In genomic region chr3:44337253-44337652, GRCh38 we compare ENCODE assay signal across 8 cellular contexts. TPM values are rescaled to one million over a fixed set of nuclear protein-coding genes. Genes with fewer than 3 reads are reported as not detected.
DNase-seq lines count a peak whose midpoint lies in the region; ATAC-seq and TF ChIP-seq lines count a peak whose summit lies in the region.

No MANE protein-coding gene starts in this region.

- H3K4me1 ChIP-seq in duodenal mucosa (ENCODE audit: control insufficient read depth in 1 of 2, insufficient read depth in 2 of 2, low read length in 2 of 2) = peaks cover 8 to 18% of the 10 kb centered on the region in 2 donors

- peak overlapping the region; percentile 90 to 98 for H3K9ac ChIP-seq in duodenal mucosa (ENCODE audit: low read depth in 1 of 2, low read length in 2 of 2)

- no peaks in the 10 kb centered on the region for H3K36me3 Mint-ChIP-seq in natural killer cell treated with Interleukin-12 subunit alpha and Interleukin-12 subunit beta and Interleukin-15 and Interleukin-18, amount 100 ng/mL, for 72 hours

- H3K4me1 Mint-ChIP-seq in natural killer cell treated with Interleukin-12 subunit alpha and Interleukin-12 subunit beta and Interleukin-15 and Interleukin-18, amount 100 ng/mL, for 72 hours (ENCODE audit: low read depth in 2 of 2) = peaks cover 18 to 30% of the 10 kb centered on the region in 2 donors

- H3K36me3 ChIP-seq in duodenal mucosa (ENCODE audit: control insufficient read depth in 1 of 2, insufficient read depth in 2 of 2, low read length in 2 of 2) = no peaks in the 10 kb centered on the region

- H3K9me3 ChIP-seq in duodenal mucosa (ENCODE audit: control insufficient read depth in 1 of 2, low read length in 2 of 2) = no peaks in the 10 kb centered on the region

- TF ChIP-seq CTCF in C4-2B (conservative IDR thresholded peaks at IDR 0.05) (no peak; the same call in 1 of the 2 replicates), LNCaP clone FGC (IDR thresholded peaks at IDR 0.05; ENCODE audit: control insufficient read depth, extremely low read depth, insufficient read depth) (no peak)

- H3K4me3 Mint-ChIP-seq in natural killer cell treated with Interleukin-12 subunit alpha and Interleukin-12 subunit beta and Interleukin-15 and Interleukin-18, amount 100 ng/mL, for 72 hours = peak overlapping the region; percentile 94

- peak overlapping the region; percentile 79 for H3K4me3 ChIP-seq in LNCaP clone FGC (ENCODE audit: low read depth, low read length)
- H3K4me3 ChIP-seq in duodenal mucosa (ENCODE audit: low read depth in 1 of 2, low read length in 2 of 2) = peak overlapping the region; percentile 94 to 99

- DNase-seq in LNCaP clone FGC (ENCODE audit: low read depth) = no peak
- no peak for DNase-seq in natural killer cell treated with Interleukin-12 subunit alpha and Interleukin-12 subunit beta and Interleukin-15 and Interleukin-18, amount 100 ng/mL, for 72 hours (ENCODE audit: low spot score)
- no peak for DNase-seq in HCEC 1CT
- DNase-seq in NCI-H748 (lab: John Stamatoyannopoulos, UW; ENCODE audit: unreplicated experiment) = no peak
- no peak for DNase-seq in D341Med (ENCODE audit: low spot score)

- no peak for ATAC-seq in natural killer cell treated with Interleukin-12 subunit alpha and Interleukin-12 subunit beta and Interleukin-15 and Interleukin-18, amount 100 ng/mL, for 72 hours
- no peak for ATAC-seq in HG02973 (IDR thresholded peaks at IDR 0.05; ENCODE audit: unreplicated experiment)

- no peaks in the 10 kb centered on the region for H3K27me3 ChIP-seq in duodenal mucosa (ENCODE audit: control insufficient read depth in 1 of 2, insufficient read depth in 2 of 2, low read length in 2 of 2)

- H3K27me3 Mint-ChIP-seq in natural killer cell treated with Interleukin-12 subunit alpha and Interleukin-12 subunit beta and Interleukin-15 and Interleukin-18, amount 100 ng/mL, for 72 hours = peaks cover 8% of the 10 kb centered on the region in 2 donors

- peak overlapping the region; percentile 93 to 96 for H3K27ac Mint-ChIP-seq in natural killer cell treated with Interleukin-12 subunit alpha and Interleukin-12 subunit beta and Interleukin-15 and Interleukin-18, amount 100 ng/mL, for 72 hours

- no peaks in the 10 kb centered on the region for H3K9me3 Mint-ChIP-seq in natural killer cell treated with Interleukin-12 subunit alpha and Interleukin-12 subunit beta and Interleukin-15 and Interleukin-18, amount 100 ng/mL, for 72 hours

- H3K27ac ChIP-seq in C4-2B (peak overlapping the region; percentile 90; the same call in 1 of the 2 replicates), duodenal mucosa (ENCODE audit: low read depth, low read length) (no peak overlapping the region)

RNA-seq across cellular contexts. Expression of gene TCAIM, which starts 1.3 kb away (rescaled TPM):
- total RNA-seq in natural killer cell treated with Interleukin-12 subunit alpha and Interleukin-12 subunit beta and Interleukin-15 and Interleukin-18, amount 100 ng/mL, for 72 hours = 10 to 100 TPM; 16.9 to 18.8 TPM
